ENCODE assay signal across 2 cellular contexts in genomic region chr5:176816791-176817272, GRCh38.
TF ChIP-seq lines count a peak whose summit lies in the region.

No MANE protein-coding gene starts in this region.

TF ChIP-seq in HCT116, 20 proteins besides CTCF, POLR2A, EP300 and RAD21:
- TF ChIP-seq ZBTB33 (IDR thresholded peaks at IDR 0.05; ENCODE audit: extremely low read depth, insufficient replicate concordance, low read length) (no peak), EZH2phosphoT487 (IDR thresholded peaks at IDR 0.05; ENCODE audit: borderline replicate concordance) (no peak), CEBPB (IDR thresholded peaks at IDR 0.05; ENCODE audit: low read depth) (no peak), ATF3 (IDR thresholded peaks at IDR 0.05) (no peak), REST (IDR thresholded peaks at IDR 0.05; ENCODE audit: low read depth) (no peak), EZH2 (IDR thresholded peaks at IDR 0.05) (no peak), TCF7L2 (IDR thresholded peaks at IDR 0.05; ENCODE audit: borderline replicate concordance, extremely low read depth, insufficient read depth, insufficient read length) (no peak), SRF (IDR thresholded peaks at IDR 0.05; ENCODE audit: low read depth) (no peak), ZNF274 (IDR thresholded peaks at IDR 0.05; ENCODE audit: low read depth, low read length) (no peak), ZFX (IDR thresholded peaks at IDR 0.05) (no peak), SIN3A (IDR thresholded peaks at IDR 0.05; ENCODE audit: low read depth) (no peak), CBX3 (IDR thresholded peaks at IDR 0.05; ENCODE audit: low read depth) (no peak), YY1 (IDR thresholded peaks at IDR 0.05; ENCODE audit: extremely low read depth, insufficient replicate concordance, low read depth, low read length) (no peak), ELF1 (IDR thresholded peaks at IDR 0.05; ENCODE audit: borderline replicate concordance, low read depth) (no peak), JUND (IDR thresholded peaks at IDR 0.05) (no peak)

TF ChIP-seq in GM12878, 131 proteins besides CTCF, POLR2A, EP300 and RAD21:
- TF ChIP-seq NR2C2 (IDR thresholded peaks at IDR 0.05; ENCODE audit: borderline replicate concordance, control insufficient read depth, insufficient read length, low read depth) (no peak), ZBTB33 (IDR thresholded peaks at IDR 0.05) (no peak), E2F8 (IDR thresholded peaks at IDR 0.05; ENCODE audit: low read depth, partially characterized antibody) (no peak), SUZ12 (IDR thresholded peaks at IDR 0.05; ENCODE audit: unreplicated experiment) (peak; percentile 60)
